9 cellular contexts compared by ENCODE assay signal in genomic region chr4:112266823-112267222, GRCh38. TPM values are rescaled to one million over a fixed set of nuclear protein-coding genes. Genes with fewer than 3 reads are reported as not detected.
DNase-seq lines count a peak whose midpoint lies in the region; ATAC-seq and TF ChIP-seq lines count a peak whose summit lies in the region.
"Had no signal": no experiment of that assay in that cellular context is flagged by ENCODE, and none has a peak within 500 bp of the region (broad histone marks: within the 10 kb centered on the region; RNA-seq: fewer than 3 reads in every experiment).

No MANE protein-coding gene starts in this region.

- H3K79me2 ChIP-seq in GM23338 (replicated peaks; ENCODE audit: insufficient read depth), result no peaks in the 10 kb centered on the region

- H3K4me3 ChIP-seq in GM23338, result no peak overlapping the region
- H3K4me3 ChIP-seq in adrenal gland, result no peak overlapping the region
- H3K4me3 ChIP-seq in kidney epithelial cell (ENCODE audit: low read depth, low read length), result no peak overlapping the region

- 59 to 71% (median 64%) methylated on average over 2 of the region's 2 CpGs for WGBS in adrenal gland, 4 donors

- H3K4me1 Mint-ChIP-seq in GM23338, result peaks cover 17% of the 10 kb centered on the region
- peaks cover 24% of the 10 kb centered on the region for H3K4me1 Mint-ChIP-seq in activated naive CD8-positive, alpha-beta T cell treated with anti-CD3 and anti-CD28 coated beads, Interleukin-2, amount 50 U/mL, for 24 hours

- H3K9me2 ChIP-seq in GM23338 (ENCODE audit: insufficient read depth), result no peaks in the 10 kb centered on the region

- no peaks in the 10 kb centered on the region for H3K9me3 ChIP-seq in adrenal gland (replicated peaks in 1 of 3)

- no peak overlapping the region for H3K4me3 Mint-ChIP-seq in GM23338
- no peak overlapping the region for H3K4me3 Mint-ChIP-seq in activated naive CD8-positive, alpha-beta T cell treated with anti-CD3 and anti-CD28 coated beads, Interleukin-2, amount 50 U/mL, for 24 hours
- H3K4me3 Mint-ChIP-seq: IgD-negative memory B cell had no signal

- H3K27me3 ChIP-seq in GM23338 (ENCODE audit: insufficient read depth) (no peaks in the 10 kb centered on the region), adrenal gland (no peaks in the 10 kb centered on the region), kidney epithelial cell (ENCODE audit: control insufficient read depth, insufficient read depth, low read length) (no peaks in the 10 kb centered on the region)

- H3K36me3 ChIP-seq in GM23338 (ENCODE audit: insufficient read depth) (peaks cover 7% of the 10 kb centered on the region; the same call in 1 of the 2 replicates), adrenal gland (replicated peaks in 1 of 2) (no peaks in the 10 kb centered on the region), kidney epithelial cell (ENCODE audit: control insufficient read depth, insufficient read depth, low read length) (no peaks in the 10 kb centered on the region)

- H3K27ac Mint-ChIP-seq in GM23338, result no peak overlapping the region
- no peak overlapping the region for H3K27ac Mint-ChIP-seq in activated naive CD8-positive, alpha-beta T cell treated with anti-CD3 and anti-CD28 coated beads, Interleukin-2, amount 50 U/mL, for 24 hours

- ATAC-seq in GM23338 (no peak), HG02588 (IDR thresholded peaks at IDR 0.05; ENCODE audit: unreplicated experiment) (no peak)
- ATAC-seq in activated naive CD8-positive, alpha-beta T cell treated with anti-CD3 and anti-CD28 coated beads, Interleukin-2, amount 50 U/mL, for 24 hours, result no peak

- peaks cover 18% of the 10 kb centered on the region for H3K4me1 ChIP-seq in GM23338 (ENCODE audit: insufficient read depth)
- H3K4me1 ChIP-seq in adrenal gland (replicated peaks in 1 of 2), result peaks cover 0 to 5% of the 10 kb centered on the region in 2 donors

- no peaks in the 10 kb centered on the region for H3F3A ChIP-seq in GM23338 (replicated peaks; ENCODE audit: low read depth)

- H3K36me3 Mint-ChIP-seq in GM23338 (ENCODE audit: low read depth), result peaks cover 23% of the 10 kb centered on the region
- peaks cover 9% of the 10 kb centered on the region for H3K36me3 Mint-ChIP-seq in activated naive CD8-positive, alpha-beta T cell treated with anti-CD3 and anti-CD28 coated beads, Interleukin-2, amount 50 U/mL, for 24 hours (ENCODE audit: low read depth)
- H3K36me3 Mint-ChIP-seq: IgD-negative memory B cell had no signal

- DNase-seq in AG09319 (ENCODE audit: extremely low read depth, low read depth) (no peak), GM23338 (ENCODE audit: low spot score) (peak; percentile 39), adrenal gland (no peak), kidney epithelial cell (ENCODE audit: low read depth) (no peak), NCI-H748 treated with DMSO at 0.1 percent for 48 hours (lab: John Stamatoyannopoulos, UW) (no peak), cerebellar nuclear complex (lab: John Stamatoyannopoulos, UW) (no peak)
- DNase-seq in activated naive CD8-positive, alpha-beta T cell treated with anti-CD3 and anti-CD28 coated beads, Interleukin-2, amount 50 U/mL, for 24 hours, result no peak

- intact Hi-C loops in adrenal gland (cut with DNase I), result no loop called here

- H3K27me3 Mint-ChIP-seq in GM23338 (ENCODE audit: insufficient read depth, low read depth, poor library complexity), result no peaks in the 10 kb centered on the region
- no peaks in the 10 kb centered on the region for H3K27me3 Mint-ChIP-seq in activated naive CD8-positive, alpha-beta T cell treated with anti-CD3 and anti-CD28 coated beads, Interleukin-2, amount 50 U/mL, for 24 hours
- H3K27me3 Mint-ChIP-seq: IgD-negative memory B cell had no signal

- TF ChIP-seq POLR2A in adrenal gland (IDR thresholded peaks at IDR 0.05), result no peak

- H3K4me2 ChIP-seq in GM23338, result no peak overlapping the region

- peak; percentile 44 for TF ChIP-seq CTCF in AG09319 (IDR thresholded peaks at IDR 0.05; ENCODE audit: low read depth, low read length)
- peak in 1 of 2 experiments; percentile 67; a peak in 3 of 4 replicates for TF ChIP-seq CTCF in GM23338 (conservative IDR thresholded peaks at IDR 0.05; ENCODE audit: low read depth in 2 of 2)
- TF ChIP-seq CTCF in adrenal gland (IDR thresholded peaks at IDR 0.05), result peak; percentile 31 to 57 (median 46)
- TF ChIP-seq CTCF in kidney epithelial cell (IDR thresholded peaks at IDR 0.05; ENCODE audit: insufficient read depth, low read length, poor library complexity, severe bottlenecking), result peak; percentile 43

- H4K20me1 ChIP-seq in GM23338 (replicated peaks; ENCODE audit: insufficient read depth), result no peaks in the 10 kb centered on the region

- no peak overlapping the region for H3K27ac ChIP-seq in GM23338 (ENCODE audit: low read depth)
- no peak overlapping the region for H3K27ac ChIP-seq in adrenal gland

- no peak overlapping the region for H2AFZ ChIP-seq in GM23338

- H3K9me3 Mint-ChIP-seq in GM23338, result peaks cover 3% of the 10 kb centered on the region; the same call in 2 of the 3 replicates
- H3K9me3 Mint-ChIP-seq in activated naive CD8-positive, alpha-beta T cell treated with anti-CD3 and anti-CD28 coated beads, Interleukin-2, amount 50 U/mL, for 24 hours, result no peaks in the 10 kb centered on the region
- H3K9me3 Mint-ChIP-seq: IgD-negative memory B cell had no signal

RNA-seq across cellular contexts. Expression of gene TIFA, which starts 18.9 kb away (rescaled TPM):
- 1.6 and 4.7 TPM in 2 replicates for total RNA-seq in GM23338 (2014; rRNA removed; shearing (Covaris generic))
- polyA plus RNA-seq in GM23338 (2016; fragmentation: Nextera tagmentation; extraction: Ambion mirVana), result 1.5 and 2.6 TPM in 2 replicates
- total RNA-seq in adrenal gland, result 10 to 100 TPM in 4 of 8 donors, 1 to 10 TPM in 3, under 1 TPM in 1; 0.54 to 20.5 (median 11.7) TPM
- polyA plus RNA-seq in adrenal gland, result 1 to 10 TPM; 2.2 to 6.7 (median 2.2) TPM
- total RNA-seq in kidney epithelial cell, result 8.3 and 9.0 TPM in 2 replicates

RNA-seq across cellular contexts. Expression of gene ALPK1, which starts 30.3 kb away (rescaled TPM):
- total RNA-seq in GM23338 (2014; rRNA removed; shearing (Covaris generic)), result 0.49 and 2.0 TPM in 2 replicates
- polyA plus RNA-seq in GM23338 (2016; fragmentation: Nextera tagmentation; extraction: Ambion mirVana) (0.10 TPM in 1 of 2 replicates, not detected in the other), adrenal gland (10 to 100 TPM in 2 of 3 donors, 1 to 10 TPM in 1; 6.8 to 13.8 (median 13.2) TPM)
- total RNA-seq in adrenal gland (10 to 100 TPM in 7 of 8 donors, 1 to 10 TPM in 1; 6.0 to 50.4 (median 20.2) TPM), kidney epithelial cell (12.5 and 19.7 TPM in 2 replicates)

RNA-seq across cellular contexts. Expression of gene AP1AR, which starts 35.2 kb away (rescaled TPM):
- total RNA-seq in GM23338 (2014; rRNA removed; shearing (Covaris generic)), result 25.5 and 28.0 TPM in 2 replicates
- 17.5 and 18.5 TPM in 2 replicates for polyA plus RNA-seq in GM23338 (2016; fragmentation: Nextera tagmentation; extraction: Ambion mirVana)
- 10 to 100 TPM; 13.1 to 30.1 (median 19.6) TPM for total RNA-seq in adrenal gland
- 10 to 100 TPM in 1 of 3 donors, 1 to 10 TPM in 2; 7.3 to 27.5 (median 8.0) TPM for polyA plus RNA-seq in adrenal gland
- total RNA-seq in kidney epithelial cell, result 22.0 and 31.0 TPM in 2 replicates
